In the genomic region with DNA sequence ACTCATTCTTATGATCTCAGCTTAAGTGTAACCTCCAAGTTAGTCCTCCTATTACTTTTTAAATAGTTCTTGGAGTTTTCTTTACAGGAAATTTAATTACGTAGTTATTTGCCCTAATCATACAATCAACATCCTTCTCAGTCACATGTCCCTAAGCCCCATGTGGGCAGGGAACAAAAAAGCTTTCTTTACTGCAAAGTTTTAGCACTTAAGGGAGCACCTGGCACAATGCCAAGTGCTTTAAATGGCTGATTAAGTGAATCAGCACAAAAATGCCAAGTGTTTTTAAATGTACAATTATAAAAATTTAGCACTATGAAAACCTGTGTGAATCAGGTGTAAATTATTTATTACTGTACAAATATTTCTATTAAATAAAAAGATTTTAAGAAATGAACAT, we compare ENCODE assay signal across 26 cellular contexts.
A peak's percentile ranks its signal among the peaks of the same experiment; 100 is the strongest.
DNase-seq lines count a peak whose midpoint lies in the region; ATAC-seq and TF ChIP-seq lines count a peak whose summit lies in the region.
"Had no signal": no experiment of that assay in that cellular context is flagged by ENCODE, and none has a peak within 500 bp of the region (broad histone marks: within the 10 kb centered on the region; RNA-seq: fewer than 3 reads in every experiment).

No MANE protein-coding gene starts in this region.

- no peak for ATAC-seq in GM21360 (IDR thresholded peaks at IDR 0.05; ENCODE audit: unreplicated experiment)
- ATAC-seq: activated CD8-positive, alpha-beta memory T cell treated with anti-CD3 and anti-CD28 coated beads, Interleukin-2, amount 10 ng/mL, durations not matched to agents 7 days and 5 days; CD8-positive, alpha-beta T cell; gastroesophageal sphincter; left ventricle myocardium superior; natural killer cell treated with Interleukin-12 subunit alpha and Interleukin-12 subunit beta and Interleukin-15 and Interleukin-18, amount 100 ng/mL, for 72 hours; upper lobe of right lung had no signal

- DNase-seq in NCI-H748 (lab: John Stamatoyannopoulos, UW; ENCODE audit: unreplicated experiment): peak; percentile 2
- no peak for DNase-seq in NCI-H748 treated with DMSO at 0.1 percent for 48 hours (lab: John Stamatoyannopoulos, UW)
- peak; percentile 41 for DNase-seq in RPMI8226
- DNase-seq in choroid plexus epithelial cell (ENCODE audit: low read depth): peak; percentile 39
- DNase-seq in myocyte (ENCODE audit: low read depth): peak; percentile 10
- no peak for DNase-seq in anterior cingulate cortex (lab: John Stamatoyannopoulos, UW)
- DNase-seq in NCI-H187 treated with DMSO at 0.1 percent for 48 hours (lab: John Stamatoyannopoulos, UW): no peak
- DNase-seq: activated CD4-positive, alpha-beta T cell treated with anti-CD3 and anti-CD28 coated beads, Interleukin-2, amount 50 U/mL, for 1 hour; activated CD8-positive, alpha-beta memory T cell treated with anti-CD3 and anti-CD28 coated beads, Interleukin-2, amount 10 ng/mL, durations not matched to agents 7 days and 5 days; activated naive CD4-positive, alpha-beta T cell treated with anti-CD3 and anti-CD28 coated beads for 36 hours; amniotic stem cell; caudate nucleus; CD8-positive, alpha-beta T cell; DMS79 treated with DMSO at 0.1 percent for 48 hours; H9; islet precursor cell; left ventricle myocardium superior; midbrain; NCI-H2081 treated with DMSO at 0.1 percent for 48 hours; small intestine; stimulated activated CD4-positive, alpha-beta T cell treated with anti-CD3 and anti-CD28 coated beads, Interleukin-2, amount 100 ng/mL, for 24 hours; substantia nigra; upper lobe of right lung had no signal

- TF ChIP-seq CTCF in choroid plexus epithelial cell (conservative IDR thresholded peaks at IDR 0.05; ENCODE audit: low read depth, low read length): no peak

- no peak overlapping the region for H3K4me3 ChIP-seq in choroid plexus epithelial cell (ENCODE audit: low read depth, low read length)
- H3K4me3 ChIP-seq: gastroesophageal sphincter, upper lobe of right lung had no signal

Comparison
In these comparisons a context has a peak if more than half of its experiments do, and no peak if none do; other contexts are left out.
1. DNase-seq: peak in NCI-H748 (single experiment), RPMI8226 (single experiment), choroid plexus epithelial cell (single experiment) and myocyte (single experiment); none in NCI-H748 treated with DMSO at 0.1 percent for 48 hours (single experiment), anterior cingulate cortex (0 of 58) and NCI-H187 treated with DMSO at 0.1 percent for 48 hours (single experiment).